Comparison of ENCODE assay signal across 16 cellular contexts in the genomic region with DNA sequence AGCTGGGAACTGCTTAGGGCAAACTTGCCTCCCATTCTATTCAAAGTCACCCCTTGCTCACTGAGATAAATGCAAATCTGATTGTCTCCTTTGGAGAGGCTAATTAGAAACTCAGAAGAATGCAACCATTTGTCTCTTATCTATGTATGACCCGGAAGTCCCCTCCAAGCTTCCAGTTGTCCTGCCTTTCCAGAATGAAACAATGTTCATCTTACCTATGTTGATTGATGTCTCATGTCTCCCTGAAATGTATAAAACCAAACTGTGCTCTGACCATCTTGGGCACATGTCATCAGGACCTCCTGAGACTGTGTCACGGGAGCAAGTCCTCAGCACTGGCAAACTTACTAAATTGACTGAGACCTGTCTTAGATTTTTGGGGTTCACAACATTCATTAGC. TPM values are rescaled to one million over a fixed set of nuclear protein-coding genes. Genes with fewer than 3 reads are reported as not detected.
A peak's percentile ranks its signal among the peaks of the same experiment; 100 is the strongest.
DNase-seq lines count a peak whose midpoint lies in the region; ATAC-seq and TF ChIP-seq lines count a peak whose summit lies in the region.
"Had no signal": no experiment of that assay in that cellular context is flagged by ENCODE, and none has a peak within 500 bp of the region (broad histone marks: within the 10 kb centered on the region; RNA-seq: fewer than 3 reads in every experiment).

No MANE protein-coding gene starts in this region.

- H3K36me3 Mint-ChIP-seq in endodermal cell (ENCODE audit: low read depth), result peaks cover 34% of the 10 kb centered on the region

- no peak overlapping the region for H3K23ac ChIP-seq in mesendoderm (ENCODE audit: low read length)

- H4K8ac ChIP-seq in mesendoderm (ENCODE audit: low read depth, low read length), result no peak overlapping the region

- H3K79me2 ChIP-seq in mesendoderm (ENCODE audit: control insufficient read depth, insufficient read depth, low read length), result no peaks in the 10 kb centered on the region

- intact Hi-C loops in left ventricle myocardium superior (cut with micrococcal nuclease), result no loop called here

- H3K4me3 ChIP-seq in HUES6 (ENCODE audit: low read depth, low read length), result no peak overlapping the region
- H3K4me3 ChIP-seq in endodermal cell (ENCODE audit: low read length), result peak overlapping the region; percentile 100
- H3K4me3 ChIP-seq in mesendoderm (ENCODE audit: low read length), result no peak overlapping the region
- H3K4me3 ChIP-seq in MG63, result no peak overlapping the region

- peak overlapping the region; percentile 84 for H3K4me3 Mint-ChIP-seq in endodermal cell
- H3K4me3 Mint-ChIP-seq: CD4-positive, alpha-beta T cell; IgD-negative memory B cell had no signal

- peak overlapping the region; percentile 49 for H3K9ac ChIP-seq in HUES6 (ENCODE audit: low read length)
- peak overlapping the region; percentile 100 for H3K9ac ChIP-seq in endodermal cell (ENCODE audit: extremely low read depth, low read length, poor library complexity, severe bottlenecking)
- H3K9ac ChIP-seq in mesendoderm (ENCODE audit: low read length), result no peak overlapping the region

- H3K4me1 Mint-ChIP-seq in endodermal cell, result peaks cover 26% of the 10 kb centered on the region

- no peak overlapping the region for H4K5ac ChIP-seq in mesendoderm (ENCODE audit: low read length)

- H2BK5ac ChIP-seq in mesendoderm (ENCODE audit: low read length), result peak overlapping the region; percentile 56

- H3K27me3 Mint-ChIP-seq in endodermal cell (ENCODE audit: insufficient read depth), result no peaks in the 10 kb centered on the region
- H3K27me3 Mint-ChIP-seq: IgD-negative memory B cell had no signal

- peak overlapping the region; percentile 99 for H3K27ac Mint-ChIP-seq in endodermal cell
- H3K27ac Mint-ChIP-seq: CD4-positive, alpha-beta T cell; IgD-negative memory B cell had no signal

- H3K4me1 ChIP-seq in HUES6 (ENCODE audit: control insufficient read depth, insufficient read depth, low read length) (peaks cover 41% of the 10 kb centered on the region), endodermal cell (ENCODE audit: control insufficient read depth, insufficient read depth, low read length) (peaks cover 8% of the 10 kb centered on the region), mesendoderm (ENCODE audit: control insufficient read depth, low read depth, low read length) (no peaks in the 10 kb centered on the region)
- H3K4me1 ChIP-seq: BE2C, Caco-2 had no signal

- no peak for TF ChIP-seq CTCF in endodermal cell (conservative IDR thresholded peaks at IDR 0.05)

- no peak overlapping the region for H3K4me2 ChIP-seq in mesendoderm (ENCODE audit: low read length)

- H2BK120ac ChIP-seq in mesendoderm (ENCODE audit: low read depth, low read length), result no peak overlapping the region

- H3K27ac ChIP-seq in HUES6 (ENCODE audit: low read depth, low read length), result peak overlapping the region; percentile 100
- H3K27ac ChIP-seq in endodermal cell (ENCODE audit: low read depth, low read length), result no peak overlapping the region
- peak overlapping the region; percentile 68 for H3K27ac ChIP-seq in mesendoderm (ENCODE audit: low read depth, low read length)
- H3K27ac ChIP-seq: C4-2B had no signal

- H3K9me3 ChIP-seq in HUES6 (ENCODE audit: control insufficient read depth, insufficient read depth, low read depth, low read length), result peaks cover 14% of the 10 kb centered on the region; the same call in 1 of the 2 replicates
- peaks cover 6% of the 10 kb centered on the region for H3K9me3 ChIP-seq in endodermal cell (ENCODE audit: control insufficient read depth, low read length)
- no peaks in the 10 kb centered on the region for H3K9me3 ChIP-seq in MG63
- H3K9me3 ChIP-seq: BE2C, Caco-2 had no signal

- no peak overlapping the region for H2AK5ac ChIP-seq in mesendoderm (ENCODE audit: low read length)

- peaks cover 7% of the 10 kb centered on the region; the same call in 1 of the 2 replicates for H3K36me3 ChIP-seq in HUES6 (ENCODE audit: control insufficient read depth, insufficient read depth, low read length)
- peaks cover 24% of the 10 kb centered on the region for H3K36me3 ChIP-seq in endodermal cell (ENCODE audit: control insufficient read depth, insufficient read depth, low read length)
- no peaks in the 10 kb centered on the region for H3K36me3 ChIP-seq in mesendoderm (ENCODE audit: control insufficient read depth, insufficient read depth, low read length)
- no peaks in the 10 kb centered on the region for H3K36me3 ChIP-seq in MG63
- H3K36me3 ChIP-seq: BE2C had no signal

- H3K18ac ChIP-seq in mesendoderm (ENCODE audit: low read length), result no peak overlapping the region

- H3K4ac ChIP-seq in mesendoderm (ENCODE audit: low read depth, low read length), result peak overlapping the region; percentile 76

- H3K27me3 ChIP-seq in HUES6 (ENCODE audit: control insufficient read depth, insufficient read depth, low read length) (no peaks in the 10 kb centered on the region), endodermal cell (ENCODE audit: control insufficient read depth, insufficient read depth, low read length, poor library complexity, severe bottlenecking) (no peaks in the 10 kb centered on the region), mesendoderm (ENCODE audit: insufficient read depth, low read length, poor library complexity) (no peaks in the 10 kb centered on the region), MG63 (no peaks in the 10 kb centered on the region)
- H3K27me3 ChIP-seq: BE2C had no signal

- ATAC-seq in left ventricle myocardium superior, result no peak
- ATAC-seq: HepG2 had no signal

- H3K9me3 Mint-ChIP-seq in endodermal cell, result peaks cover 11% of the 10 kb centered on the region
- H3K9me3 Mint-ChIP-seq: CD4-positive, alpha-beta T cell; IgD-negative memory B cell had no signal

- no peak overlapping the region for H2BK15ac ChIP-seq in mesendoderm (replicated peaks; ENCODE audit: low read depth)

- H3K56ac ChIP-seq in mesendoderm (ENCODE audit: low read length), result peak overlapping the region; percentile 45

- no peaks in the 10 kb centered on the region for H3K79me1 ChIP-seq in mesendoderm (ENCODE audit: low read length)

- DNase-seq in endodermal cell (peak; percentile 60), mesendoderm (peak; percentile 92), superior temporal gyrus (ENCODE audit: extremely low spot score) (no peak), left ventricle myocardium superior (no peak), MG63 (no peak)
- DNase-seq: ACHN; BE2C; Caco-2; CD4-positive, alpha-beta T cell; H7; KBM-7 had no signal

- 35 to 43% methylated on average over 2 of the region's 2 CpGs for WGBS in endodermal cell (ENCODE audit: insufficient coverage in 1 of 2, insufficient read length in 1 of 2), 2 experiments
- no CpG with 5 or more reads among the region's 2 CpGs for WGBS in mesendoderm (ENCODE audit: extremely low coverage, insufficient coverage, low lambda C conversion rate)

RNA-seq across cellular contexts. Expression of gene TMPRSS11E, which starts 37.1 kb away (rescaled TPM):
- total RNA-seq in endodermal cell (10 to 100 TPM in 1 of 2 donors, 1 to 10 TPM in 1; 4.4 to 11.1 TPM), left ventricle myocardium superior (not detected)
- polyA plus RNA-seq in endodermal cell (2013, experiment 1 of 2), result 1.5 TPM
- polyA plus RNA-seq in endodermal cell (2013, experiment 2 of 2), result 1.4 TPM
- 4.8 TPM for polyA plus RNA-seq in mesendoderm (2013, experiment 1 of 2)
- polyA plus RNA-seq in mesendoderm (2013, experiment 2 of 2), result 5.3 TPM
- total RNA-seq in MG63 (2014; rRNA removed; shearing (Covaris generic); ENCODE audit: low replicate concordance), result not detected in 2 replicates
- total RNA-seq: Caco-2; CD4-positive, alpha-beta T cell; HepG2; HT-29 had no signal
- polyA plus RNA-seq: HepG2 had no signal

Comparison
In these comparisons a context has a peak if more than half of its experiments do, and no peak if none do; other contexts are left out.
1. DNase-seq: peak in endodermal cell (single experiment) and mesendoderm (single experiment); none in superior temporal gyrus (single experiment), left ventricle myocardium superior (single experiment) and MG63 (single experiment).